9 cellular contexts compared by ENCODE assay signal in genomic region chr2:85754313-85755095, GRCh38. TPM values are rescaled to one million over a fixed set of nuclear protein-coding genes. Genes with fewer than 3 reads are reported as not detected.
DNase-seq lines count a peak whose midpoint lies in the region; ATAC-seq and TF ChIP-seq lines count a peak whose summit lies in the region.
"Had no signal": no experiment of that assay in that cellular context is flagged by ENCODE, and none has a peak within 500 bp of the region (broad histone marks: within the 10 kb centered on the region; RNA-seq: fewer than 3 reads in every experiment).

No MANE protein-coding gene starts in this region.

- H3K4me1 ChIP-seq in Caco-2 (peaks cover 11% of the 10 kb centered on the region), heart left ventricle (peaks cover 8 to 85% (median 58%) of the 10 kb centered on the region in 12 donors), prostate gland (replicated peaks) (no peaks in the 10 kb centered on the region)

- H3K9me3 ChIP-seq in Caco-2 (no peaks in the 10 kb centered on the region), heart left ventricle (no peaks in the 10 kb centered on the region), prostate gland (no peaks in the 10 kb centered on the region)

- intact Hi-C loops in Caco-2 (cut with micrococcal nuclease; ENCODE audit: unreplicated experiment) (loop anchor here (5.0 kb wide), 1 partner anchor 43 kb away; no protein-coding TSS in a partner anchor), heart left ventricle (cut with DNase I) (loop anchor here in 6 of 10 donors (2.0 to 5.0 kb wide), 4 partner anchors 18 to 58 kb away; no protein-coding TSS in a partner anchor), prostate gland (cut with DNase I) (no loop called here)

- H3K36me3 ChIP-seq in Caco-2 (ENCODE audit: control insufficient read depth, insufficient read depth, low read length) (no peaks in the 10 kb centered on the region), heart left ventricle (peaks cover 0 to 6% (median 3%) of the 10 kb centered on the region in 9 donors), prostate gland (no peaks in the 10 kb centered on the region)

- POLR2A ChIA-PET in Caco-2 (lab: Charles Lee) = no interaction called here

- no peak overlapping the region for H3K27ac Mint-ChIP-seq in Caco-2 (ENCODE audit: unreplicated experiment)
- no peak overlapping the region for H3K27ac Mint-ChIP-seq in activated T-cell treated with anti-CD3 and anti-CD28 coated beads, Interleukin-2, amount 50 U/mL, for 24 hours

- WGBS in heart left ventricle, 4 donors = 0 to 1% (median 1%) methylated on average over 34 to 93 of the region's 93 CpGs
- under 1% methylated on average over 68 of the region's 93 CpGs for WGBS in prostate gland

- H3K4me3 ChIP-seq in Caco-2 (ENCODE audit: low read depth, low read length) = peak overlapping the region; percentile 39
- H3K4me3 ChIP-seq in heart left ventricle = peak overlapping the region; percentile 64 to 94 (median 86)
- H3K4me3 ChIP-seq in prostate gland = peak overlapping the region; percentile 60 to 62

- H3K27me3 Mint-ChIP-seq in Caco-2 (ENCODE audit: insufficient read depth, unreplicated experiment) = peaks cover 22% of the 10 kb centered on the region
- peaks cover 86% of the 10 kb centered on the region for H3K27me3 Mint-ChIP-seq in activated T-cell treated with anti-CD3 and anti-CD28 coated beads, Interleukin-2, amount 50 U/mL, for 24 hours

- CTCF ChIA-PET in Caco-2 (lab: Charles Lee) = no interaction called here

- no TSS peak for BruUV-seq in Caco-2 (replicated peaks; lab: Mats Ljungman, UMichigan)

- H3K9me3 Mint-ChIP-seq in Caco-2 (ENCODE audit: unreplicated experiment) = no peaks in the 10 kb centered on the region
- no peaks in the 10 kb centered on the region for H3K9me3 Mint-ChIP-seq in activated T-cell treated with anti-CD3 and anti-CD28 coated beads, Interleukin-2, amount 50 U/mL, for 24 hours

- H3K27me3 ChIP-seq in Caco-2 (replicated peaks; ENCODE audit: control insufficient read depth, insufficient read depth, low read length) = peaks cover 6% of the 10 kb centered on the region
- H3K27me3 ChIP-seq in heart left ventricle = peaks cover 0 to 37% (median 0%) of the 10 kb centered on the region in 9 donors
- H3K27me3 ChIP-seq in prostate gland (replicated peaks; ENCODE audit: insufficient read depth) = no peaks in the 10 kb centered on the region

- H3K4me1 Mint-ChIP-seq in Caco-2 (ENCODE audit: low read depth, unreplicated experiment) = peaks cover 9% of the 10 kb centered on the region
- peaks cover 14% of the 10 kb centered on the region for H3K4me1 Mint-ChIP-seq in activated T-cell treated with anti-CD3 and anti-CD28 coated beads, Interleukin-2, amount 50 U/mL, for 24 hours (ENCODE audit: low read depth)

- H3K4me3 Mint-ChIP-seq in Caco-2 (ENCODE audit: unreplicated experiment) = peak overlapping the region; percentile 73
- H3K4me3 Mint-ChIP-seq in activated T-cell treated with anti-CD3 and anti-CD28 coated beads, Interleukin-2, amount 50 U/mL, for 24 hours = peak overlapping the region; percentile 77

- DNase-seq in Caco-2 (peak in 1 of 2 experiments; percentile 51), MV-4-11 (lab: John Stamatoyannopoulos, UW) (peak; percentile 11), heart left ventricle (peak in 1 of 5 donors; percentile 75), prostate gland (ENCODE audit: low spot score) (no peak), NCI-H226 (no peak), DMS153 (lab: John Stamatoyannopoulos, UW) (no peak)
- peak; percentile 55 for DNase-seq in activated T-cell treated with anti-CD3 and anti-CD28 coated beads, Interleukin-2, amount 50 U/mL, for 24 hours

- ATAC-seq in heart left ventricle (peak in 2 of 4 donors; percentile 13), GM19324 (IDR thresholded peaks at IDR 0.05; ENCODE audit: low FRiP score, unreplicated experiment) (no peak)

- H3K36me3 Mint-ChIP-seq in Caco-2 (ENCODE audit: insufficient read depth, unreplicated experiment) = no peaks in the 10 kb centered on the region
- no peaks in the 10 kb centered on the region for H3K36me3 Mint-ChIP-seq in activated T-cell treated with anti-CD3 and anti-CD28 coated beads, Interleukin-2, amount 50 U/mL, for 24 hours (ENCODE audit: low read depth)

- TF ChIP-seq CTCF in Caco-2 (IDR thresholded peaks at IDR 0.05; ENCODE audit: insufficient read depth in 1 of 2, low read depth in 1 of 2, low read length in 1 of 2, severe bottlenecking in 1 of 2, unreplicated experiment in 1 of 2) (no peak), heart left ventricle (IDR thresholded peaks at IDR 0.05) (peak in 5 of 12 donors; percentile 20 to 46 (median 31)), prostate gland (IDR thresholded peaks at IDR 0.05) (peak in 2 of 4 experiments; percentile 21 to 48)

- H3K27ac ChIP-seq in heart left ventricle (peak overlapping the region; percentile 68 to 95 (median 88)), prostate gland (peak overlapping the region; percentile 72 to 78)

- TF ChIP-seq POLR2A in heart left ventricle (IDR thresholded peaks at IDR 0.05) (no peak), prostate gland (IDR thresholded peaks at IDR 0.05) (peak; percentile 16)

RNA-seq across cellular contexts. Expression of gene ATOH8, which starts 0.7 kb away (rescaled TPM):
- total RNA-seq in Caco-2 (2022) (not detected in 2 replicates), heart left ventricle (100 to 1,000 TPM in 1 of 9 donors, 10 to 100 TPM in 8; 11.8 to 103 (median 18.5) TPM), prostate gland (10 to 100 TPM; 40.1 to 49.8 TPM)
- 10 to 100 TPM; 22.9 to 37.9 TPM for polyA plus RNA-seq in heart left ventricle
- total RNA-seq: K562 had no signal
- polyA plus RNA-seq: K562 had no signal

Comparison
In these comparisons a context has a peak if more than half of its experiments do, and no peak if none do; other contexts are left out.
1. DNase-seq: peak in MV-4-11 (single experiment) and activated T-cell treated with anti-CD3 and anti-CD28 coated beads, Interleukin-2, amount 50 U/mL, for 24 hours (single experiment); none in prostate gland (single experiment), NCI-H226 (single experiment) and DMS153 (single experiment).
2. RNA of gene ATOH8, which starts 0.7 kb away (total RNA-seq): 40.1 to 49.8 TPM in prostate gland and 11.8 to 103 TPM in heart left ventricle; not detected in Caco-2; every median in the first group is over 10 times any median in the second.
3. Peak in every context shown above with its lines, with median percentiles within 50 percentile points of each other: H3K4me3 ChIP-seq.